ENCODE assay signal across 8 cellular contexts in the genomic region with DNA sequence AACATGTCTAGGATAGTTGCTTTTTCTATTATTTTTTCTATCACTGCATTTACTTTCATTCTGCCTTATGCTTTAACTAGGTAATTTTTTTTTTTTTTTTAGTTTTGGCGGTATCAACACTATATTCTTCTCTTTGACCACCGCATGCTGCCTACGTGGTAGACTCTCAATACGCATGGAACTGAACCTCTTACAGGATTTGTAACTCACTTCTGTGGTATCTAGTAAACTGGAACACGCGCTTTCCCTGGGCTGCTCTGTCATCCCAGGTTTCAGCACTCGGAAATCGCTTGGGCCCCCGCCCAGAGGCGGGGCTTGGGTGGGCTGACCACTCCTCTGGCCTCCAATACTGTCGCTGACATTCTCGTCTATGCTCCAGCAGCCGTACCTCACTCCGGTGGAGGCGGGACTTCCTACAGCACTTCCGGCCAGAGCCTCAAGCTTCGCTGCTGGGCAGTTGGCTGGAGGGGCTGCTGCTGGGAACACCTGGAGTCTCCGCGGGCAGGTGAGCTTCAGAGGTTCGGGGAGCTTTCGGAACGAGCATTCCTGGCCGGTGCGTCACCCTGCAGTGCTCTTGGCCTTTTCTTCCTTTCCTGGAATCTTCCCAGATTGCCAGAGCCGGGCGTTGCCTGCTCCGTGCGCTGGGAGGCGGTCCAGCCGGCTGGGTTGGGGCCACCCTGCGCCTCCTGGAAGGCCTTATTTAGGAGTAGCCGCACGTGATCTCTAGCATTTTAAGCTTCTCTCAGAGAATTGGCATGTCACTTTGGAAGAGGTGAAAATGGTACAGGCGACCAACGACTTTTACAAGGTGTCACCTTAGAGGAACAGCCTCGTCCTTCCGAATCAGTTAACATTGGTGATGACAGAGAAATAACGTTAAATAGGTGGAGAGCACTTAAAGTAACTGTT. TPM values are rescaled to one million over a fixed set of nuclear protein-coding genes. Genes with fewer than 3 reads are reported as not detected.
A peak's percentile ranks its signal among the peaks of the same experiment; 100 is the strongest.
DNase-seq lines count a peak whose midpoint lies in the region; ATAC-seq, FAIRE-seq and TF ChIP-seq lines count a peak whose summit lies in the region.

A gene with protein sequence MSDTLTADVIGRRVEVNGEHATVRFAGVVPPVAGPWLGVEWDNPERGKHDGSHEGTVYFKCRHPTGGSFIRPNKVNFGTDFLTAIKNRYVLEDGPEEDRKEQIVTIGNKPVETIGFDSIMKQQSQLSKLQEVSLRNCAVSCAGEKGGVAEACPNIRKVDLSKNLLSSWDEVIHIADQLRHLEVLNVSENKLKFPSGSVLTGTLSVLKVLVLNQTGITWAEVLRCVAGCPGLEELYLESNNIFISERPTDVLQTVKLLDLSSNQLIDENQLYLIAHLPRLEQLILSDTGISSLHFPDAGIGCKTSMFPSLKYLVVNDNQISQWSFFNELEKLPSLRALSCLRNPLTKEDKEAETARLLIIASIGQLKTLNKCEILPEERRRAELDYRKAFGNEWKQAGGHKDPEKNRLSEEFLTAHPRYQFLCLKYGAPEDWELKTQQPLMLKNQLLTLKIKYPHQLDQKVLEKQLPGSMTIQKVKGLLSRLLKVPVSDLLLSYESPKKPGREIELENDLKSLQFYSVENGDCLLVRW (plus strand): TSS at position 428 of the 909 bp plus-strand sequence. CDS start 12,623 bp downstream, outside the sequence.

- no peaks in the 10 kb centered on the region for H3K9me3 Mint-ChIP-seq in Calu3 (ENCODE audit: low read depth, unreplicated experiment)

- H3K4me3 ChIP-seq in HUES6 (ENCODE audit: low read depth, low read length): peak within 1 kb of the TSS; percentile 81
- peak within 1 kb of the TSS; percentile 90 for H3K4me3 ChIP-seq in OCI-LY3 (ENCODE audit: low read length)
- peak within 1 kb of the TSS; percentile 69 for H3K4me3 ChIP-seq in mesodermal cell (ENCODE audit: extremely low read depth, insufficient read depth, low read length, poor library complexity, severe bottlenecking)

- peak; percentile 95 for FAIRE-seq in endometrium (lab: Jason Lieb, UNC)

- peaks cover 33% of the 10 kb centered on the region for H3K36me3 Mint-ChIP-seq in Calu3 (ENCODE audit: insufficient read depth, unreplicated experiment)

- H4K20me1 ChIP-seq in OCI-LY3 (ENCODE audit: insufficient read depth, low read length): no peaks in the 10 kb centered on the region

- intact Hi-C loops in Calu3 (cut with micrococcal nuclease; ENCODE audit: unreplicated experiment): loop anchor here (2.0 kb wide), 2 partner anchors 38 to 50 kb away; a partner anchor contains a TSS

- H3K36me3 ChIP-seq in HUES6 (ENCODE audit: control insufficient read depth, insufficient read depth, low read length): peaks cover 8% of the 10 kb centered on the region; the same call in 1 of the 2 replicates
- no peaks in the 10 kb centered on the region for H3K36me3 ChIP-seq in OCI-LY3 (replicated peaks; ENCODE audit: low read depth, low read length)
- H3K36me3 ChIP-seq in mesodermal cell (ENCODE audit: control insufficient read depth, insufficient read depth, low read length): peaks cover 19% of the 10 kb centered on the region

- H3K79me2 ChIP-seq in OCI-LY3 (ENCODE audit: low read length): peaks cover 13% of the 10 kb centered on the region

- peaks cover 31% of the 10 kb centered on the region for H3K4me1 Mint-ChIP-seq in Calu3 (ENCODE audit: low read depth, unreplicated experiment)

- peak within 1 kb of the TSS; percentile 70 for H3K4me2 ChIP-seq in OCI-LY3 (ENCODE audit: low read length)

- H3K9me3 ChIP-seq in HUES6 (ENCODE audit: control insufficient read depth, insufficient read depth, low read depth, low read length) (no peaks in the 10 kb centered on the region), OCI-LY3 (ENCODE audit: insufficient read depth, low read length) (no peaks in the 10 kb centered on the region), mesodermal cell (ENCODE audit: control insufficient read depth, low read length) (no peaks in the 10 kb centered on the region)

- TF ChIP-seq CTCF in Calu3 (IDR thresholded peaks at IDR 0.05; ENCODE audit: unreplicated experiment) (no peak), OCI-LY3 (IDR thresholded peaks at IDR 0.05; ENCODE audit: low read depth, low read length) (no peak)

- 1% methylated on average over 28 to 35 of the region's 38 CpGs for WGBS in mesodermal cell (ENCODE audit: insufficient coverage in 2 of 2), 2 experiments

- TSS peak; percentile 60 for BruUV-seq in Calu3 (replicated peaks; lab: Mats Ljungman, UMichigan)

- H3K27me3 ChIP-seq in HUES6 (ENCODE audit: control insufficient read depth, insufficient read depth, low read length) (no peaks in the 10 kb centered on the region), OCI-LY3 (ENCODE audit: low read depth, low read length) (no peaks in the 10 kb centered on the region)

- CTCF ChIA-PET in Calu3 (lab: Charles Lee): interaction anchor here (0.5 to 1.6 kb wide), 6 partner anchors 25 to 1011 kb away, joined by 3 to 22 read pairs (median 4); a partner anchor contains a TSS

- peak within 1 kb of the TSS; percentile 90 for H2AFZ ChIP-seq in OCI-LY3 (ENCODE audit: low read depth, low read length)

- H3K9ac ChIP-seq in HUES6 (ENCODE audit: low read length): peak within 1 kb of the TSS; percentile 74
- H3K9ac ChIP-seq in OCI-LY3 (ENCODE audit: low read length): peak within 1 kb of the TSS; percentile 75

- peak within 1 kb of the TSS; percentile 87 for H3K4me3 Mint-ChIP-seq in Calu3 (ENCODE audit: low read depth, unreplicated experiment)

- H3K27me3 Mint-ChIP-seq in Calu3 (ENCODE audit: unreplicated experiment): no peaks in the 10 kb centered on the region

- DNase-seq in Calu3: peak; percentile 99
- DNase-seq in activated CD8-positive, alpha-beta memory T cell treated with anti-CD3 and anti-CD28 coated beads, Interleukin-2, amount 50 U/mL, for 48 hours: peak; percentile 91
- peak; percentile 66 to 67 for DNase-seq in stimulated activated CD8-positive, alpha-beta memory T cell treated with anti-CD3 and anti-CD28 coated beads, Interleukin-15, amount 100 ng/mL, for 4 hours (ENCODE audit: low read depth in 2 of 2)

- H3K27ac Mint-ChIP-seq in Calu3 (ENCODE audit: unreplicated experiment): peak within 1 kb of the TSS; percentile 93

- ATAC-seq in GM21423 (IDR thresholded peaks at IDR 0.05; ENCODE audit: unreplicated experiment): peak; percentile 100

- H3K4me1 ChIP-seq in HUES6 (ENCODE audit: control insufficient read depth, insufficient read depth, low read length) (no peaks in the 10 kb centered on the region), OCI-LY3 (ENCODE audit: low read length) (peaks cover 12% of the 10 kb centered on the region), mesodermal cell (ENCODE audit: control insufficient read depth, insufficient read depth, low read length, poor library complexity, severe bottlenecking) (no peaks in the 10 kb centered on the region)

- peak within 1 kb of the TSS; percentile 19; the same call in 1 of the 2 replicates for H3K27ac ChIP-seq in HUES6 (ENCODE audit: low read depth, low read length)
- no peak within 1 kb of the TSS for H3K27ac ChIP-seq in OCI-LY3 (ENCODE audit: low read length)
- peak within 1 kb of the TSS; percentile 75 for H3K27ac ChIP-seq in mesodermal cell (ENCODE audit: low read depth, low read length, severe bottlenecking)

RNA-seq across cellular contexts. Expression of the gene that starts here (rescaled TPM):
- total RNA-seq in Calu3 (2022): 19.0 and 31.3 TPM in 2 replicates
- polyA plus RNA-seq in mesodermal cell (2013, experiment 1 of 2): 31.7 TPM
- polyA plus RNA-seq in mesodermal cell (2013, experiment 2 of 2): 36.6 TPM
